Comparison of ENCODE assay signal across 8 cellular contexts in genomic region chr13:49098198-49098597, GRCh38.
A peak's percentile ranks its signal among the peaks of the same experiment; 100 is the strongest.
DNase-seq lines count a peak whose midpoint lies in the region; ATAC-seq and TF ChIP-seq lines count a peak whose summit lies in the region.

No MANE protein-coding gene starts in this region.

- 35 to 38% methylated on average over 2 of the region's 2 CpGs for WGBS in testis, 2 donors

- no peaks in the 10 kb centered on the region for H3K9me3 ChIP-seq in testis

- H3K4me3 ChIP-seq in skeletal muscle cell (ENCODE audit: low read depth, low read length) = no peak overlapping the region
- H3K4me3 ChIP-seq in testis = no peak overlapping the region

- ATAC-seq in SK-N-SH treated with all-trans-retinoic acid at 6 μM for 48 hours (peak; percentile 89), GM18520 (IDR thresholded peaks at IDR 0.05; ENCODE audit: unreplicated experiment) (no peak), GM21447 (IDR thresholded peaks at IDR 0.05; ENCODE audit: unreplicated experiment) (no peak)

- H3K4me1 ChIP-seq in testis = peaks cover 16% of the 10 kb centered on the region

- H3K27ac ChIP-seq in testis = peak overlapping the region in 1 of 2 donors; percentile 62

- intact Hi-C loops in testis (cut with DNase I; ENCODE audit: low total_unique reads) = no loop called here

- no peak for TF ChIP-seq CTCF in testis (IDR thresholded peaks at IDR 0.05)

- TF ChIP-seq POLR2A in testis (IDR thresholded peaks at IDR 0.05) = no peak

- no peaks in the 10 kb centered on the region for H3K36me3 ChIP-seq in testis (ENCODE audit: low read depth, missing control alignments)

- H3K27me3 ChIP-seq in testis = no peaks in the 10 kb centered on the region

- DNase-seq in GM04503 (ENCODE audit: low read depth) (peak; percentile 57), glomerular endothelial cell (ENCODE audit: extremely low read depth, low read depth, low spot score) (peak; percentile 95), skeletal muscle cell (ENCODE audit: low read depth) (peak; percentile 95), testis (no peak), DMS 273 treated with DMSO at 0.1 percent for 48 hours (lab: John Stamatoyannopoulos, UW) (no peak)

TF ChIP-seq in SK-N-SH treated with all-trans-retinoic acid at 6 μM for 48 hours, 23 proteins besides CTCF, POLR2A, EP300 and RAD21:
- no peak for TF ChIP-seq PPARA (CRISPR knock-in tag; IDR thresholded peaks at IDR 0.05; ENCODE audit: borderline replicate concordance)
- no peak for TF ChIP-seq ZFP30 (CRISPR knock-in tag; IDR thresholded peaks at IDR 0.05)
- no peak for TF ChIP-seq BACH2 (CRISPR knock-in tag; IDR thresholded peaks at IDR 0.05; ENCODE audit: borderline replicate concordance)
- 0 out of 2 replicates have a peak, but pooled peaks have one; percentile 26 for TF ChIP-seq SNAI2 (CRISPR knock-in tag; IDR thresholded peaks at IDR 0.05)
- TF ChIP-seq, protein P1, sequence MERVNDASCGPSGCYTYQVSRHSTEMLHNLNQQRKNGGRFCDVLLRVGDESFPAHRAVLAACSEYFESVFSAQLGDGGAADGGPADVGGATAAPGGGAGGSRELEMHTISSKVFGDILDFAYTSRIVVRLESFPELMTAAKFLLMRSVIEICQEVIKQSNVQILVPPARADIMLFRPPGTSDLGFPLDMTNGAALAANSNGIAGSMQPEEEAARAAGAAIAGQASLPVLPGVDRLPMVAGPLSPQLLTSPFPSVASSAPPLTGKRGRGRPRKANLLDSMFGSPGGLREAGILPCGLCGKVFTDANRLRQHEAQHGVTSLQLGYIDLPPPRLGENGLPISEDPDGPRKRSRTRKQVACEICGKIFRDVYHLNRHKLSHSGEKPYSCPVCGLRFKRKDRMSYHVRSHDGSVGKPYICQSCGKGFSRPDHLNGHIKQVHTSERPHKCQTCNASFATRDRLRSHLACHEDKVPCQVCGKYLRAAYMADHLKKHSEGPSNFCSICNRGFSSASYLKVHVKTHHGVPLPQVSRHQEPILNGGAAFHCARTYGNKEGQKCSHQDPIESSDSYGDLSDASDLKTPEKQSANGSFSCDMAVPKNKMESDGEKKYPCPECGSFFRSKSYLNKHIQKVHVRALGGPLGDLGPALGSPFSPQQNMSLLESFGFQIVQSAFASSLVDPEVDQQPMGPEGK (CRISPR knock-in tag; IDR thresholded peaks at IDR 0.05; ENCODE audit: borderline replicate concordance) = peak; percentile 71; the same call in 1 of the 2 replicates
- TF ChIP-seq ISL1 (CRISPR knock-in tag; IDR thresholded peaks at IDR 0.05) = peak; percentile 84; the same call in 1 of the 2 replicates
- no peak for TF ChIP-seq ARNTL (CRISPR knock-in tag; IDR thresholded peaks at IDR 0.05; ENCODE audit: borderline replicate concordance, low read depth)
- peak; percentile 98 for TF ChIP-seq TOX (CRISPR knock-in tag; IDR thresholded peaks at IDR 0.05; ENCODE audit: borderline replicate concordance)
- no peak for TF ChIP-seq ZNF565 (CRISPR knock-in tag; conservative IDR thresholded peaks at IDR 0.05; ENCODE audit: low read depth)
- TF ChIP-seq ESRRG (CRISPR knock-in tag; IDR thresholded peaks at IDR 0.05) = no peak
- TF ChIP-seq, protein P2, sequence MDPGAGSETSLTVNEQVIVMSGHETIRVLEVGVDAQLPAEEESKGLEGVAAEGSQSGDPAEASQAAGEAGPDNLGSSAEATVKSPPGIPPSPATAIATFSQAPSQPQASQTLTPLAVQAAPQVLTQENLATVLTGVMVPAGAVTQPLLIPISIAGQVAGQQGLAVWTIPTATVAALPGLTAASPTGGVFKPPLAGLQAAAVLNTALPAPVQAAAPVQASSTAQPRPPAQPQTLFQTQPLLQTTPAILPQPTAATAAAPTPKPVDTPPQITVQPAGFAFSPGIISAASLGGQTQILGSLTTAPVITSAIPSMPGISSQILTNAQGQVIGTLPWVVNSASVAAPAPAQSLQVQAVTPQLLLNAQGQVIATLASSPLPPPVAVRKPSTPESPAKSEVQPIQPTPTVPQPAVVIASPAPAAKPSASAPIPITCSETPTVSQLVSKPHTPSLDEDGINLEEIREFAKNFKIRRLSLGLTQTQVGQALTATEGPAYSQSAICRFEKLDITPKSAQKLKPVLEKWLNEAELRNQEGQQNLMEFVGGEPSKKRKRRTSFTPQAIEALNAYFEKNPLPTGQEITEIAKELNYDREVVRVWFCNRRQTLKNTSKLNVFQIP (CRISPR knock-in tag; IDR thresholded peaks at IDR 0.05; ENCODE audit: borderline replicate concordance, low read depth) = peak; percentile 68; the same call in 1 of the 2 replicates
- no peak for TF ChIP-seq CSDC2 (CRISPR knock-in tag; IDR thresholded peaks at IDR 0.05)
- TF ChIP-seq ZFP3 (CRISPR knock-in tag; IDR thresholded peaks at IDR 0.05) = peak; percentile 50; the same call in 1 of the 2 replicates
- TF ChIP-seq GLIS3 (CRISPR knock-in tag; IDR thresholded peaks at IDR 0.05) = no peak
- no peak for TF ChIP-seq OSR1 (CRISPR knock-in tag; IDR thresholded peaks at IDR 0.05)
- TF ChIP-seq ZNF70 (CRISPR knock-in tag; IDR thresholded peaks at IDR 0.05) = no peak
- TF ChIP-seq, protein P3, sequence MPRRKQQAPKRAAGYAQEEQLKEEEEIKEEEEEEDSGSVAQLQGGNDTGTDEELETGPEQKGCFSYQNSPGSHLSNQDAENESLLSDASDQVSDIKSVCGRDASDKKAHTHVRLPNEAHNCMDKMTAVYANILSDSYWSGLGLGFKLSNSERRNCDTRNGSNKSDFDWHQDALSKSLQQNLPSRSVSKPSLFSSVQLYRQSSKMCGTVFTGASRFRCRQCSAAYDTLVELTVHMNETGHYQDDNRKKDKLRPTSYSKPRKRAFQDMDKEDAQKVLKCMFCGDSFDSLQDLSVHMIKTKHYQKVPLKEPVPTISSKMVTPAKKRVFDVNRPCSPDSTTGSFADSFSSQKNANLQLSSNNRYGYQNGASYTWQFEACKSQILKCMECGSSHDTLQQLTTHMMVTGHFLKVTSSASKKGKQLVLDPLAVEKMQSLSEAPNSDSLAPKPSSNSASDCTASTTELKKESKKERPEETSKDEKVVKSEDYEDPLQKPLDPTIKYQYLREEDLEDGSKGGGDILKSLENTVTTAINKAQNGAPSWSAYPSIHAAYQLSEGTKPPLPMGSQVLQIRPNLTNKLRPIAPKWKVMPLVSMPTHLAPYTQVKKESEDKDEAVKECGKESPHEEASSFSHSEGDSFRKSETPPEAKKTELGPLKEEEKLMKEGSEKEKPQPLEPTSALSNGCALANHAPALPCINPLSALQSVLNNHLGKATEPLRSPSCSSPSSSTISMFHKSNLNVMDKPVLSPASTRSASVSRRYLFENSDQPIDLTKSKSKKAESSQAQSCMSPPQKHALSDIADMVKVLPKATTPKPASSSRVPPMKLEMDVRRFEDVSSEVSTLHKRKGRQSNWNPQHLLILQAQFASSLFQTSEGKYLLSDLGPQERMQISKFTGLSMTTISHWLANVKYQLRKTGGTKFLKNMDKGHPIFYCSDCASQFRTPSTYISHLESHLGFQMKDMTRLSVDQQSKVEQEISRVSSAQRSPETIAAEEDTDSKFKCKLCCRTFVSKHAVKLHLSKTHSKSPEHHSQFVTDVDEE (CRISPR knock-in tag; IDR thresholded peaks at IDR 0.05) = 0 out of 2 replicates have a peak, but pooled peaks have one; percentile 50
- TF ChIP-seq ZNF8 (CRISPR knock-in tag; IDR thresholded peaks at IDR 0.05) = no peak
- TF ChIP-seq ZC3H10 (CRISPR knock-in tag; IDR thresholded peaks at IDR 0.05) = peak; percentile 96
- TF ChIP-seq, protein P4, sequence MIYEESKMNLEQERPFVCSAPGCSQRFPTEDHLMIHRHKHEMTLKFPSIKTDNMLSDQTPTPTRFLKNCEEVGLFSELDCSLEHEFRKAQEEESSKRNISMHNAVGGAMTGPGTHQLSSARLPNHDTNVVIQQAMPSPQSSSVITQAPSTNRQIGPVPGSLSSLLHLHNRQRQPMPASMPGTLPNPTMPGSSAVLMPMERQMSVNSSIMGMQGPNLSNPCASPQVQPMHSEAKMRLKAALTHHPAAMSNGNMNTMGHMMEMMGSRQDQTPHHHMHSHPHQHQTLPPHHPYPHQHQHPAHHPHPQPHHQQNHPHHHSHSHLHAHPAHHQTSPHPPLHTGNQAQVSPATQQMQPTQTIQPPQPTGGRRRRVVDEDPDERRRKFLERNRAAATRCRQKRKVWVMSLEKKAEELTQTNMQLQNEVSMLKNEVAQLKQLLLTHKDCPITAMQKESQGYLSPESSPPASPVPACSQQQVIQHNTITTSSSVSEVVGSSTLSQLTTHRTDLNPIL (CRISPR knock-in tag; IDR thresholded peaks at IDR 0.05; ENCODE audit: low read depth) = peak; percentile 41; the same call in 1 of the 2 replicates
- peak; percentile 71; the same call in 1 of the 2 replicates for TF ChIP-seq RARB (CRISPR knock-in tag; IDR thresholded peaks at IDR 0.05)
- TF ChIP-seq, protein P5, sequence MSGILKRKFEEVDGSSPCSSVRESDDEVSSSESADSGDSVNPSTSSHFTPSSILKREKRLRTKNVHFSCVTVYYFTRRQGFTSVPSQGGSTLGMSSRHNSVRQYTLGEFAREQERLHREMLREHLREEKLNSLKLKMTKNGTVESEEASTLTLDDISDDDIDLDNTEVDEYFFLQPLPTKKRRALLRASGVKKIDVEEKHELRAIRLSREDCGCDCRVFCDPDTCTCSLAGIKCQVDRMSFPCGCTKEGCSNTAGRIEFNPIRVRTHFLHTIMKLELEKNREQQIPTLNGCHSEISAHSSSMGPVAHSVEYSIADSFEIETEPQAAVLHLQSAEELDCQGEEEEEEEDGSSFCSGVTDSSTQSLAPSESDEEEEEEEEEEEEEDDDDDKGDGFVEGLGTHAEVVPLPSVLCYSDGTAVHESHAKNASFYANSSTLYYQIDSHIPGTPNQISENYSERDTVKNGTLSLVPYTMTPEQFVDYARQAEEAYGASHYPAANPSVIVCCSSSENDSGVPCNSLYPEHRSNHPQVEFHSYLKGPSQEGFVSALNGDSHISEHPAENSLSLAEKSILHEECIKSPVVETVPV (CRISPR knock-in tag; IDR thresholded peaks at IDR 0.05) = peak; percentile 75; the same call in 1 of the 2 replicates
- no peak for TF ChIP-seq TCF4 (CRISPR knock-in tag; IDR thresholded peaks at IDR 0.05; ENCODE audit: borderline replicate concordance)
TF ChIP-seq in SK-N-SH treated with all-trans-retinoic acid at 6 μM for 48 hours: peak in this region for 11.

Comparison
In these comparisons a context has a peak if more than half of its experiments do, and no peak if none do; other contexts are left out.
1. DNase-seq: peak in GM04503 (single experiment), glomerular endothelial cell (single experiment) and skeletal muscle cell (single experiment); none in testis (single experiment) and DMS 273 treated with DMSO at 0.1 percent for 48 hours (single experiment).